Comparison of ENCODE assay signal across 1 cellular context in the genomic region with DNA sequence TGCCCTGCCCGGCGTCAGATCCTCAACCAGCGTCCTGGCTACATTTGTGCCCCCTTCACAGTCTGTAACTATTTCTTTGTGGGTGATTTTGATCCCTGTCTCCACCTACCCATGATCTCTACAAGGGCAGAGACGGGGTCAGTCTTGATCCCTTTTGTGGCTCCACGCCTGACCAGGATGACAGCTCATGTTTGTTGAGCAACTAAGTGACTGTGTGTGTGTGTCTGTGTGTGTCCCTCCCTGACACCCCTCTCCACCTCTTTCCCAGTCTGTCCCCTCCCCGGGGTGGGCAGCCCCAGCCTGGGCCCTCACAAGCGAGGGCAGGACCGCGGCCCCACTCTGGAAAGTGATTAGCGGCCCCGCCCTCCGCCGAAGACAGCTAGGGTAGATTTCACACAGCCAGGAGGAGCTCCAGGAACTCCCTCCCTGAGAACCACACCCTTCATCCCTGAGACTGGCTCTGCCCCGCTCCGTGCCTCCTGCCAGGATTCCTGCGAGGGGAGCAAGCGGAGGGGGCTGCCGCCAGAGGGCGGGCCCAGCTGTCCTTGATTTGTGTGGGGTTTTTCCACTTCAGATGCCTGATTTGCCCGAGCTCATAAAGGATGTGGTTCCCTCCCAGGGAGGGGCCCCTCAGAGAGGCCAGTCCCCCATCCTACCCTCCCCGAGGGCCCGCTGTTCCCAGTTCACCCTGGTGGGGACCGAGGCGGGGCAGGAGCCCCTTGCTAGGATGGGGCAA.
A peak's percentile ranks its signal among the peaks of the same experiment; 100 is the strongest.
TF ChIP-seq lines count a peak whose summit lies in the region.

No MANE protein-coding gene starts in this region.

TF ChIP-seq in K562, 482 proteins besides CTCF, POLR2A, EP300 and RAD21 (continued from another document):
- TF ChIP-seq EWSR1 (IDR thresholded peaks at IDR 0.05; ENCODE audit: borderline replicate concordance, low read depth, partially characterized antibody) (no peak), NCOA2 (IDR thresholded peaks at IDR 0.05; ENCODE audit: partially characterized antibody in 2 of 2) (no peak), TAF1 (IDR thresholded peaks at IDR 0.05; ENCODE audit: control insufficient read depth, extremely low read depth, insufficient read depth, low read length, severe bottlenecking) (no peak), HNRNPH1 (optimal IDR thresholded peaks at IDR 0.05; ENCODE audit: low read depth, low read length) (no peak), DMBX1 (CRISPR knock-in tag; IDR thresholded peaks at IDR 0.05; ENCODE audit: borderline replicate concordance) (no peak), CBX8 (IDR thresholded peaks at IDR 0.05; ENCODE audit: borderline replicate concordance, extremely low read depth, low read depth, low read length, poor library complexity, severe bottlenecking) (no peak), CTBP1 (IDR thresholded peaks at IDR 0.05; ENCODE audit: borderline replicate concordance) (peak; percentile 19; the same call in 1 of the 2 replicates)
TF ChIP-seq in K562: peak in this region for 7.
